In the genomic region with DNA sequence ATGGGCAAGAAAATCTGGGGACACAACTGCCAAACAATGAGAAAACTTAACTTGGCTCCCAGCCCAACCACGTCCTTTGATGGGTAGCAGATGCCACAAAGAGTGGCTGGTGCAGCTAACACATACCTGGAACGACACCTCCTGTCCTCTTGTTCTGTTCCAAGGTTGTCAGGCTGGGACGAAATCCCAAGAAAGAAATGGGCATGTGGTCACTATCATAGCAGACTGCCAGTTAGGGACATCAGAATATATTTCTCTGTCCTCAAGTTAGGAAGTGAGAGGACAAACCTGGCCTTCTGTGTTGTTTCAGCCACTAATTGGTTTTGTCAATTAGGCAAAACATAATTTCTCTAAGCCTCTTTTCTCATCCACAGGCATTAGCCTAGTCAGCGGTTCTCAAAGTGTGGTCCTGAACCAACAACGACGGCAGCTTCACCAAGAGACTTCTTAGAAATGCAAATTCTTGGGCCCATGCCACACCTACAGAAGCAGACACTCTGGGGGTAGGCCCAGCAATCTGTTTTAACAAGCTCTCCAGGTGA, we compare ENCODE assay signal across 8 cellular contexts.
DNase-seq lines count a peak whose midpoint lies in the region; ATAC-seq and TF ChIP-seq lines count a peak whose summit lies in the region.

No MANE protein-coding gene starts in this region.

- H3K4me1 Mint-ChIP-seq in CD8-positive, alpha-beta T cell (ENCODE audit: low read depth), result peaks cover 80% of the 10 kb centered on the region

- POLR2A ChIA-PET in CD8-positive, alpha-beta T cell (lab: Charles Lee), result interaction anchor here (0.9 to 4.6 kb wide), 8 partner anchors 11 to 62 kb away, joined by 3 to 38 read pairs (median 7); no protein-coding TSS in a partner anchor

- peak overlapping the region; percentile 30 for H3K9ac ChIP-seq in mucosa of stomach (ENCODE audit: low read length)

- peak in 6 of 7 experiments; percentile 43 to 74 (median 68) for DNase-seq in CD8-positive, alpha-beta T cell
- DNase-seq in adrenal gland, result peak in 1 of 7 donors; percentile 69
- no peak for DNase-seq in GM13976 (ENCODE audit: low spot score)
- DNase-seq in A172 (ENCODE audit: low spot score), result no peak
- no peak for DNase-seq in T1000 (lab: John Stamatoyannopoulos, UW)

- in situ Hi-C loops in GM13976 (cut with MboI; ENCODE audit: low sequenced_read_pairs, unreplicated experiment), result loop anchor here (10.0 kb wide), 1 partner anchor 58 kb away; no protein-coding TSS in a partner anchor

- no peaks in the 10 kb centered on the region for H3K9me3 ChIP-seq in CD8-positive, alpha-beta T cell (ENCODE audit: low read length)
- no peaks in the 10 kb centered on the region for H3K9me3 ChIP-seq in adrenal gland (replicated peaks in 1 of 3)
- no peaks in the 10 kb centered on the region for H3K9me3 ChIP-seq in mucosa of stomach (ENCODE audit: control insufficient read depth, low read length)

- H3K27me3 ChIP-seq in CD8-positive, alpha-beta T cell (ENCODE audit: insufficient read depth, low read length), result no peaks in the 10 kb centered on the region
- H3K27me3 ChIP-seq in adrenal gland, result no peaks in the 10 kb centered on the region
- no peaks in the 10 kb centered on the region for H3K27me3 ChIP-seq in mucosa of stomach (ENCODE audit: control insufficient read depth, insufficient read depth, low read length)

- no peak overlapping the region for H3K27ac ChIP-seq in CD8-positive, alpha-beta T cell (ENCODE audit: low read depth, low read length)
- H3K27ac ChIP-seq in adrenal gland, result peak overlapping the region in 4 of 5 donors; percentile 17 to 85 (median 56)

- no peaks in the 10 kb centered on the region for H3K36me3 ChIP-seq in CD8-positive, alpha-beta T cell (ENCODE audit: insufficient read depth, low read length)
- H3K36me3 ChIP-seq in adrenal gland (replicated peaks in 1 of 2), result no peaks in the 10 kb centered on the region
- H3K36me3 ChIP-seq in mucosa of stomach (ENCODE audit: control insufficient read depth, insufficient read depth, low read length), result no peaks in the 10 kb centered on the region

- intact Hi-C loops in CD8-positive, alpha-beta T cell (cut with DNase I, micrococcal nuclease), result loop anchor here (1.0 to 2.0 kb wide), 5 partner anchors 8 to 62 kb away; no protein-coding TSS in a partner anchor
- intact Hi-C loops in adrenal gland (cut with DNase I), result no loop called here

- peaks cover 3% of the 10 kb centered on the region for H3K36me3 Mint-ChIP-seq in CD8-positive, alpha-beta T cell

- 59 to 64% (median 61%) methylated on average over 6 of the region's 6 CpGs for WGBS in adrenal gland, 4 donors

- no peaks in the 10 kb centered on the region for H3K27me3 Mint-ChIP-seq in CD8-positive, alpha-beta T cell (ENCODE audit: low read depth)

- H3K9me3 Mint-ChIP-seq in CD8-positive, alpha-beta T cell, result no peaks in the 10 kb centered on the region

- H3K4me3 ChIP-seq in CD8-positive, alpha-beta T cell (ENCODE audit: low read depth, low read length), result no peak overlapping the region
- H3K4me3 ChIP-seq in adrenal gland (peak overlapping the region in 1 of 4 donors; percentile 3), mucosa of stomach (ENCODE audit: low read length) (no peak overlapping the region)

- CTCF ChIA-PET in CD8-positive, alpha-beta T cell (lab: Charles Lee), result interaction anchor here (0.6 to 5.3 kb wide), 7 partner anchors 16 to 325 kb away, joined by 3 to 25 read pairs (median 4); partner anchors contain the start of gene RAPGEF1

- peak overlapping the region; percentile 74 for H3K4me3 Mint-ChIP-seq in CD8-positive, alpha-beta T cell

- no peak for TF ChIP-seq CTCF in CD8-positive, alpha-beta T cell (IDR thresholded peaks at IDR 0.05)
- TF ChIP-seq CTCF in adrenal gland (IDR thresholded peaks at IDR 0.05) (no peak), GM13976 (IDR thresholded peaks at IDR 0.05; ENCODE audit: borderline replicate concordance, control extremely low read depth, extremely low read depth, insufficient read depth, missing control alignments) (no peak)

- peak; percentile 22 for ATAC-seq in CD8-positive, alpha-beta T cell
- peak; percentile 29 for ATAC-seq in HG03520 (IDR thresholded peaks at IDR 0.05; ENCODE audit: unreplicated experiment)
- no peak for ATAC-seq in GM18520 (IDR thresholded peaks at IDR 0.05; ENCODE audit: unreplicated experiment)

- TF ChIP-seq POLR2A in adrenal gland (IDR thresholded peaks at IDR 0.05), result no peak

- peak overlapping the region; percentile 93 for H3K27ac Mint-ChIP-seq in CD8-positive, alpha-beta T cell

- peaks cover 62% of the 10 kb centered on the region for H3K4me1 ChIP-seq in CD8-positive, alpha-beta T cell (ENCODE audit: insufficient read depth, low read length)
- H3K4me1 ChIP-seq in adrenal gland (replicated peaks in 1 of 2) (peaks cover 27 to 62% of the 10 kb centered on the region in 2 donors), mucosa of stomach (ENCODE audit: control insufficient read depth, insufficient read depth, low read length) (peaks cover 34% of the 10 kb centered on the region)

Comparison
In these comparisons a context has a peak if more than half of its experiments do, and no peak if none do; other contexts are left out.
1. DNase-seq: peak in CD8-positive, alpha-beta T cell (6 of 7); none in GM13976 (single experiment), A172 (single experiment) and T1000 (single experiment).
2. intact Hi-C loops: an anchor here in CD8-positive, alpha-beta T cell (1.0 to 2.0 kb wide); none called in adrenal gland.